In the genomic region with DNA sequence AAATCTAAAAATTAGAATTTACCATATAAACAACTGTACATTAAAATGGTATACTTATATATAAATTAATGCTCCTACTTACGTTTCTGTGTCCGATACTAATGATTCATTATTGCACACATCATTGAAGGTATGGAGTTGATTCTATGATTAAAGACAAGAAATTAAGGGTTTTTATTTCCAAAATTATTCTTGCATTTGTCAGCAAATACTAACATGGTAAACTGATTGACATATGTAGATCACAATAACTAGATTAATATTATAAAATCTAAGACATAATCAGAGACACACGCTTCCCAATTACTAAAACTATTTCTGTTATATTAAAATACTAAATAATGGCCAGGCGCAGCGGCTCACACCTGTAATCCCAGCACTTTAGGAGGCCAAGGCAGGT, we compare ENCODE assay signal across 1 cellular context.
TF ChIP-seq lines count a peak whose summit lies in the region.

No MANE protein-coding gene starts in this region.

TF ChIP-seq in GM23338, 12 proteins besides CTCF, POLR2A, EP300 and RAD21 (continued from another document):
- TF ChIP-seq STAT1 (IDR thresholded peaks at IDR 0.05; ENCODE audit: unreplicated experiment) (no peak), EZH2 (IDR thresholded peaks at IDR 0.05; ENCODE audit: low read depth, unreplicated experiment) (no peak), JUNB (IDR thresholded peaks at IDR 0.05; ENCODE audit: unreplicated experiment) (no peak)
